ENCODE assay signal across 24 cellular contexts in genomic region chr10:84659027-84659426, GRCh38.
"Had no signal": no experiment of that assay in that cellular context is flagged by ENCODE, and none has a peak within 500 bp of the region (broad histone marks: within the 10 kb centered on the region; RNA-seq: fewer than 3 reads in every experiment).

No MANE protein-coding gene starts in this region.

- H3K4me1 ChIP-seq: ascending aorta, colonic mucosa, Peyer's patch, SJSA1 had no signal

- H3K4me3 ChIP-seq: ascending aorta, cardiac muscle cell, colonic mucosa, Peyer's patch, SJSA1 had no signal

- H3K36me3 ChIP-seq: ascending aorta, cardiac muscle cell, colonic mucosa, Peyer's patch, SJSA1 had no signal

- H3K9me3 ChIP-seq: ascending aorta, colonic mucosa, Peyer's patch, SJSA1, SK-N-SH had no signal

- DNase-seq: activated CD4-positive, alpha-beta T cell treated with anti-CD3 and anti-CD28 coated beads, Interleukin-2, amount 10 ng/mL, durations not matched to agents 7 days and 5 days; activated CD4-positive, alpha-beta T cell treated with anti-CD3 and anti-CD28 coated beads, Interleukin-2, amount 50 U/mL, for 48 hours; activated CD8-positive, alpha-beta T cell treated with anti-CD3 and anti-CD28 coated beads, Interleukin-2, amount 10 ng/mL, durations not matched to agents 7 days and 5 days; activated gamma-delta T cell; activated naive CD4-positive, alpha-beta T cell treated with Interleukin-2 at 50 U/mL for 16 hours; activated naive CD8-positive, alpha-beta T cell treated with anti-CD3 and anti-CD28 coated beads, Interleukin-2, amount 10 ng/mL, durations not matched to agents 7 days and 5 days; activated T-cell treated with anti-CD3 and anti-CD28 coated beads, Interleukin-2, amount 50 U/mL, for 24 hours; amygdala; colonic mucosa; Karpas-422; NCI-H1048; NCI-H187 treated with DMSO at 0.1 percent for 48 hours; NCI-H2081; NCI-H345; NCI-H526 treated with DMSO at 0.1 percent for 48 hours; NCI-H774; PC-3; Peyer's patch; RPMI8226; SHP77 treated with DMSO at 0.1 percent for 48 hours; SK-N-SH had no signal

- H3K27me3 ChIP-seq: ascending aorta, cardiac muscle cell, colonic mucosa, Peyer's patch, SJSA1 had no signal

- ATAC-seq: activated CD8-positive, alpha-beta T cell treated with anti-CD3 and anti-CD28 coated beads, Interleukin-2, amount 10 ng/mL, durations not matched to agents 7 days and 5 days; PC-3 had no signal

- H3K27ac ChIP-seq: ascending aorta, cardiac muscle cell, colonic mucosa, Peyer's patch, SJSA1 had no signal
